ENCODE assay signal across 8 cellular contexts in genomic region chr3:27633224-27633545, GRCh38.
A peak's percentile ranks its signal among the peaks of the same experiment; 100 is the strongest.
DNase-seq lines count a peak whose midpoint lies in the region; ATAC-seq and TF ChIP-seq lines count a peak whose summit lies in the region.

No MANE protein-coding gene starts in this region.

- H3K9me3 ChIP-seq in CD8-positive, alpha-beta memory T cell (ENCODE audit: low read length): no peaks in the 10 kb centered on the region
- H3K9me3 ChIP-seq in HUES48 (ENCODE audit: control insufficient read depth, insufficient read depth, low read length): no peaks in the 10 kb centered on the region
- no peaks in the 10 kb centered on the region for H3K9me3 ChIP-seq in heart right ventricle
- no peaks in the 10 kb centered on the region for H3K9me3 ChIP-seq in gastrocnemius medialis

- no peaks in the 10 kb centered on the region for H3K9me3 Mint-ChIP-seq in CD8-positive, alpha-beta memory T cell
- no peaks in the 10 kb centered on the region for H3K9me3 Mint-ChIP-seq in activated CD4-positive, alpha-beta memory T cell treated with anti-CD3 and anti-CD28 coated beads, Interleukin-2, amount 10 ng/mL, durations not matched to agents 7 days and 5 days

- TF ChIP-seq CTCF in heart right ventricle (IDR thresholded peaks at IDR 0.05) (no peak), gastrocnemius medialis (IDR thresholded peaks at IDR 0.05 in 4 of 5, conservative IDR thresholded peaks at IDR 0.05 in 1 of 5) (no peak)

- peak; percentile 19 for ATAC-seq in GM21390 (IDR thresholded peaks at IDR 0.05; ENCODE audit: unreplicated experiment)
- peak in 7 of 8 donors; percentile 30 to 68 (median 57) for ATAC-seq in heart right ventricle
- peak in 1 of 2 donors; percentile 51 for ATAC-seq in gastrocnemius medialis

- peak overlapping the region; percentile 74 for H3K4me3 ChIP-seq in CD8-positive, alpha-beta memory T cell (ENCODE audit: low read length)
- H3K4me3 ChIP-seq in HUES48 (ENCODE audit: low read depth, low read length) (peak overlapping the region; percentile 57), heart right ventricle (peak overlapping the region; percentile 24 to 77 (median 61)), gastrocnemius medialis (peak overlapping the region; percentile 41 to 54 (median 52))

- peaks cover 0 to 3% of the 10 kb centered on the region in 2 donors for H3K27me3 Mint-ChIP-seq in CD8-positive, alpha-beta memory T cell
- no peaks in the 10 kb centered on the region for H3K27me3 Mint-ChIP-seq in activated CD4-positive, alpha-beta memory T cell treated with anti-CD3 and anti-CD28 coated beads, Interleukin-2, amount 10 ng/mL, durations not matched to agents 7 days and 5 days

- no peak for TF ChIP-seq POLR2A in gastrocnemius medialis (IDR thresholded peaks at IDR 0.05)

- POLR2A ChIA-PET in CD8-positive, alpha-beta memory T cell (lab: Charles Lee): no interaction called here
- POLR2A ChIA-PET in activated CD4-positive, alpha-beta memory T cell treated with anti-CD3 and anti-CD28 coated beads, Interleukin-2, amount 10 ng/mL, durations not matched to agents 7 days and 5 days (lab: Charles Lee): interaction anchor here (0.7 to 3.6 kb wide), 10 partner anchors 9 to 150 kb away, joined by 3 to 30 read pairs (median 4); partner anchors contain the start of gene SLC4A7

- 19 to 24% methylated on average over 6 of the region's 6 CpGs for WGBS in heart right ventricle, 2 donors

- DNase-seq in CD8-positive, alpha-beta memory T cell: peak in 2 of 5 donors; percentile 10 to 58
- no peak for DNase-seq in activated CD4-positive, alpha-beta memory T cell treated with anti-CD3 and anti-CD28 coated beads, Interleukin-2, amount 10 ng/mL, durations not matched to agents 7 days and 5 days
- DNase-seq in heart right ventricle (no peak), gastrocnemius medialis (no peak), middle frontal gyrus (ENCODE audit: extremely low spot score, low spot score) (no peak), ecto neural progenitor cell (ENCODE audit: low spot score) (no peak)

- no peaks in the 10 kb centered on the region for H3K36me3 ChIP-seq in CD8-positive, alpha-beta memory T cell (ENCODE audit: insufficient read depth, low read length)
- H3K36me3 ChIP-seq in HUES48 (ENCODE audit: control insufficient read depth, insufficient read depth, low read length): no peaks in the 10 kb centered on the region
- H3K36me3 ChIP-seq in heart right ventricle: no peaks in the 10 kb centered on the region
- no peaks in the 10 kb centered on the region for H3K36me3 ChIP-seq in gastrocnemius medialis

- CTCF ChIA-PET in CD8-positive, alpha-beta memory T cell (lab: Charles Lee): interaction anchor here (1.1 to 2.3 kb wide), 6 partner anchors 11 to 149 kb away, joined by 3 to 10 read pairs (median 4); partner anchors contain the start of gene SLC4A7
- CTCF ChIA-PET in activated CD4-positive, alpha-beta memory T cell treated with anti-CD3 and anti-CD28 coated beads, Interleukin-2, amount 10 ng/mL, durations not matched to agents 7 days and 5 days (lab: Charles Lee): interaction anchor here (0.9 to 3.9 kb wide), 5 partner anchors 48 to 275 kb away, joined by 3 to 18 read pairs (median 7); partner anchors contain the start of gene SLC4A7

- H3K4me1 ChIP-seq in CD8-positive, alpha-beta memory T cell (ENCODE audit: insufficient read depth, low read length): peaks cover 8% of the 10 kb centered on the region
- H3K4me1 ChIP-seq in HUES48 (ENCODE audit: control insufficient read depth, insufficient read depth, low read length): no peaks in the 10 kb centered on the region; the same call in 1 of the 2 replicates
- H3K4me1 ChIP-seq in heart right ventricle: peaks cover 0 to 17% (median 0%) of the 10 kb centered on the region in 9 donors
- no peaks in the 10 kb centered on the region for H3K4me1 ChIP-seq in gastrocnemius medialis

- peak overlapping the region; percentile 48; the same call in 1 of the 2 replicates for H3K9ac ChIP-seq in HUES48 (ENCODE audit: low read depth, low read length)

- intact Hi-C loops in heart right ventricle (cut with DNase I) (loop anchor here in 3 of 10 donors (10.0 kb wide), 1 partner anchor 148 kb away; the partner anchor contains the start of gene SLC4A7 (in 3 of the 3)), gastrocnemius medialis (cut with DNase I; ENCODE audit: low total_unique reads) (no loop called here)

- H3K36me3 Mint-ChIP-seq in CD8-positive, alpha-beta memory T cell: peaks cover 0 to 10% (median 0%) of the 10 kb centered on the region in 3 donors
- peaks cover 4% of the 10 kb centered on the region for H3K36me3 Mint-ChIP-seq in activated CD4-positive, alpha-beta memory T cell treated with anti-CD3 and anti-CD28 coated beads, Interleukin-2, amount 10 ng/mL, durations not matched to agents 7 days and 5 days (ENCODE audit: low read depth)

- H3K27ac ChIP-seq in CD8-positive, alpha-beta memory T cell (ENCODE audit: low read depth, low read length): peak overlapping the region; percentile 78
- peak overlapping the region; percentile 28 for H3K27ac ChIP-seq in HUES48 (ENCODE audit: low read depth, low read length)
- H3K27ac ChIP-seq in heart right ventricle: peak overlapping the region in 9 of 10 donors; percentile 31 to 91 (median 79)
- H3K27ac ChIP-seq in gastrocnemius medialis: peak overlapping the region in 3 of 4 donors; percentile 28 to 68 (median 56)

- H3K4me3 Mint-ChIP-seq in CD8-positive, alpha-beta memory T cell: peak overlapping the region; percentile 85 to 96 (median 95)
- H3K4me3 Mint-ChIP-seq in activated CD4-positive, alpha-beta memory T cell treated with anti-CD3 and anti-CD28 coated beads, Interleukin-2, amount 10 ng/mL, durations not matched to agents 7 days and 5 days: peak overlapping the region; percentile 81

- peak overlapping the region; percentile 90 to 98 (median 94) for H3K27ac Mint-ChIP-seq in CD8-positive, alpha-beta memory T cell
- H3K27ac Mint-ChIP-seq in activated CD4-positive, alpha-beta memory T cell treated with anti-CD3 and anti-CD28 coated beads, Interleukin-2, amount 10 ng/mL, durations not matched to agents 7 days and 5 days: peak overlapping the region; percentile 89

- in situ Hi-C loops in gastrocnemius medialis (cut with MboI; ENCODE audit: low sequenced_read_pairs in 4 of 4): no loop called here

- H3K4me1 Mint-ChIP-seq in CD8-positive, alpha-beta memory T cell: peaks cover 26 to 52% (median 52%) of the 10 kb centered on the region in 3 donors
- H3K4me1 Mint-ChIP-seq in activated CD4-positive, alpha-beta memory T cell treated with anti-CD3 and anti-CD28 coated beads, Interleukin-2, amount 10 ng/mL, durations not matched to agents 7 days and 5 days: peaks cover 46% of the 10 kb centered on the region

- H3K27me3 ChIP-seq in CD8-positive, alpha-beta memory T cell (ENCODE audit: insufficient read depth, low read length, poor library complexity, severe bottlenecking): no peaks in the 10 kb centered on the region
- peaks cover 14% of the 10 kb centered on the region for H3K27me3 ChIP-seq in HUES48 (ENCODE audit: control insufficient read depth, insufficient read depth, low read length)
- H3K27me3 ChIP-seq in heart right ventricle: peaks cover 0 to 3% (median 0%) of the 10 kb centered on the region in 7 donors
- H3K27me3 ChIP-seq in gastrocnemius medialis: peaks cover 0 to 15% (median 2%) of the 10 kb centered on the region in 3 donors

Comparison
In these comparisons a context has a peak if more than half of its experiments do, and no peak if none do; other contexts are left out.
1. H3K27ac ChIP-seq: peak in every context shown above with its lines; median percentile 79 in heart right ventricle; 78 in CD8-positive, alpha-beta memory T cell; 56 in gastrocnemius medialis; 28 in HUES48.